8 cellular contexts compared by ENCODE assay signal in genomic region chr3:183743231-183743630, GRCh38.
"Had no signal": no experiment of that assay in that cellular context is flagged by ENCODE, and none has a peak within 500 bp of the region (broad histone marks: within the 10 kb centered on the region; RNA-seq: fewer than 3 reads in every experiment).

No MANE protein-coding gene starts in this region.

- FAIRE-seq: H1, H54, HTR-8/SVneo, K562 had no signal

- H3K4me3 ChIP-seq: GM23248, K562 had no signal

- ATAC-seq: K562 had no signal

- H2AFZ ChIP-seq: GM23248 had no signal

- DNase-seq: GM23248, H9, HCEC 1CT, IMR-90 had no signal

- H3K9ac ChIP-seq: GM23248 had no signal

- H3K4me3 Mint-ChIP-seq: H9 had no signal

- H3K27ac ChIP-seq: GM23248 had no signal
